Comparison of ENCODE assay signal across 6 cellular contexts in genomic region chr6:168267779-168268178, GRCh38. TPM values are rescaled to one million over a fixed set of nuclear protein-coding genes. Genes with fewer than 3 reads are reported as not detected.
"Had no signal": no experiment of that assay in that cellular context is flagged by ENCODE, and none has a peak within 500 bp of the region (broad histone marks: within the 10 kb centered on the region; RNA-seq: fewer than 3 reads in every experiment).

No MANE protein-coding gene starts in this region.

RNA-seq across cellular contexts. Expression of gene DACT2, which starts 51.8 kb away (rescaled TPM):
- total RNA-seq: activated B cell treated with CpG ODN at 0.5 μM for 24 hours; activated CD4-positive, alpha-beta memory T cell treated with anti-CD3 and anti-CD28 coated beads for 36 hours; activated CD8-positive, alpha-beta memory T cell treated with anti-CD3 and anti-CD28 coated beads for 36 hours; activated CD8-positive, alpha-beta T cell treated with anti-CD3 and anti-CD28 coated beads for 36 hours; activated CD8-positive, alpha-beta T cell treated with anti-CD3 and anti-CD28 coated beads, Interleukin-2, amount 10 ng/mL, durations not matched to agents 7 days and 5 days; T-helper 17 cell had no signal
